ENCODE assay signal across 2 cellular contexts in genomic region chr10:132575320-132576201, GRCh38.
TF ChIP-seq lines count a peak whose summit lies in the region.

No MANE protein-coding gene starts in this region.

TF ChIP-seq in IMR-90, 13 proteins besides CTCF, POLR2A, EP300 and RAD21 (continued from another document):
- TF ChIP-seq RFX5 (IDR thresholded peaks at IDR 0.05; ENCODE audit: low read depth, low read length) = no peak
- no peak for TF ChIP-seq BHLHE40 (IDR thresholded peaks at IDR 0.05; ENCODE audit: low read depth, low read length)
- TF ChIP-seq CHD1 (IDR thresholded peaks at IDR 0.05; ENCODE audit: low read depth, low read length) = no peak
- TF ChIP-seq NFE2L2 (IDR thresholded peaks at IDR 0.05; ENCODE audit: low read depth, low read length) = no peak
- TF ChIP-seq FOS (IDR thresholded peaks at IDR 0.05; ENCODE audit: low read depth, low read length) = no peak
- no peak for TF ChIP-seq RCOR1 (IDR thresholded peaks at IDR 0.05; ENCODE audit: insufficient replicate concordance, low read length)
- TF ChIP-seq SMC3 (IDR thresholded peaks at IDR 0.05; ENCODE audit: low read depth, low read length) = no peak
- TF ChIP-seq CEBPB (IDR thresholded peaks at IDR 0.05; ENCODE audit: low read depth, low read length) = no peak
- no peak for TF ChIP-seq ELK1 (IDR thresholded peaks at IDR 0.05; ENCODE audit: borderline replicate concordance, low read depth, low read length)
- TF ChIP-seq MXI1 (IDR thresholded peaks at IDR 0.05; ENCODE audit: borderline replicate concordance, low read depth, low read length) = no peak
- TF ChIP-seq USF2 (IDR thresholded peaks at IDR 0.05; ENCODE audit: low read depth, low read length) = no peak

TF ChIP-seq in SK-N-SH, 30 proteins besides CTCF, POLR2A, EP300 and RAD21:
- no peak for TF ChIP-seq IRF3 (IDR thresholded peaks at IDR 0.05; ENCODE audit: low read depth, low read length)
- no peak for TF ChIP-seq POLR2AphosphoS5 (IDR thresholded peaks at IDR 0.05; ENCODE audit: low read depth, low read length)
- no peak for TF ChIP-seq USF2 (IDR thresholded peaks at IDR 0.05; ENCODE audit: borderline replicate concordance, low read depth, low read length)
- no peak for TF ChIP-seq TCF12 (IDR thresholded peaks at IDR 0.05)
- no peak for TF ChIP-seq YY1 (IDR thresholded peaks at IDR 0.05; ENCODE audit: low read depth)
- no peak for TF ChIP-seq NRF1 (IDR thresholded peaks at IDR 0.05; ENCODE audit: low read depth, low read length)
- no peak for TF ChIP-seq RFX5 (IDR thresholded peaks at IDR 0.05; ENCODE audit: low read length)
- no peak for TF ChIP-seq GATA2 (CRISPR knock-in tag; IDR thresholded peaks at IDR 0.05)
- no peak for TF ChIP-seq SMC3 (IDR thresholded peaks at IDR 0.05; ENCODE audit: low read depth, low read length)
- no peak for TF ChIP-seq FOSL2 (IDR thresholded peaks at IDR 0.05; ENCODE audit: borderline replicate concordance, low read depth)
- TF ChIP-seq MEF2A (IDR thresholded peaks at IDR 0.05; ENCODE audit: borderline replicate concordance, low read depth) = no peak
- TF ChIP-seq ZBTB33 (IDR thresholded peaks at IDR 0.05; ENCODE audit: borderline replicate concordance, low read depth) = no peak
- no peak for TF ChIP-seq MXI1 (IDR thresholded peaks at IDR 0.05; ENCODE audit: low read depth, low read length)
- no peak for TF ChIP-seq USF1 (IDR thresholded peaks at IDR 0.05; ENCODE audit: borderline replicate concordance, low read depth)
TF ChIP-seq in SK-N-SH: peak in this region for 0.
